13 cellular contexts compared by ENCODE assay signal in the genomic region with DNA sequence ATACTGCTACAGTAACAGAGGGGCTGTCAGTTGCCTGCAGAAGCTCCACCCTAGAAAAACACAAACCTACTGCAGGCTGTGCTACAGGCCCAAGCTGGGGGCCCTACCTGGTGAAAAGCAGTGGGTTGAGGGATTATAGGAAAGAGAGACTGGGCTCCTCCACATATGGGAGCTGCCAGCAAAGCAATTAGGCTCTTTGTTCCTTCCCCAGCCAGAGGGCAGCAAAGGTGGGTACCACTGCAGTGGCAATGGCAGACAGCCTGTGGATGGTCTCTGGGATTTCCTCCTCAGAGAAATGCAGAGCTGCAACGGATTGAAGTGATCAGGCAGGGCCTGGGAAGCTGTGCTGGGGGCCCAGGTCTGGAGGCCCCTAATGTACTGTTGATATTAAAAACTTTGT. TPM values are rescaled to one million over a fixed set of nuclear protein-coding genes. Genes with fewer than 3 reads are reported as not detected.
"Had no signal": no experiment of that assay in that cellular context is flagged by ENCODE, and none has a peak within 500 bp of the region (broad histone marks: within the 10 kb centered on the region; RNA-seq: fewer than 3 reads in every experiment).

No MANE protein-coding gene starts in this region.

- H3K9me3 Mint-ChIP-seq: activated naive CD4-positive, alpha-beta T cell treated with anti-CD3 and anti-CD28 coated beads for 36 hours; activated T-helper 17 cell treated with anti-CD3 and anti-CD28 coated beads, Interleukin-2, amount 50 U/mL, for 72 hours; central memory CD8-positive, alpha-beta T cell; stimulated activated naive CD8-positive, alpha-beta T cell treated with anti-CD3 and anti-CD28 coated beads, Interleukin-15, amount 100 ng/mL, for 72 hours had no signal

- DNase-seq: cortex of kidney; effector CD8-positive, alpha-beta T cell; stimulated activated CD4-positive, alpha-beta T cell treated with anti-CD3 and anti-CD28 coated beads, Interleukin-4, amount 100 ng/mL, for 4 hours; T1000; upper lobe of right lung had no signal

- ATAC-seq: gastroesophageal sphincter had no signal

- H3K9me3 ChIP-seq: gastroesophageal sphincter, testis, upper lobe of right lung had no signal

- H3K27ac Mint-ChIP-seq: activated naive CD4-positive, alpha-beta T cell treated with anti-CD3 and anti-CD28 coated beads for 36 hours; activated T-helper 17 cell treated with anti-CD3 and anti-CD28 coated beads, Interleukin-2, amount 50 U/mL, for 72 hours; stimulated activated naive CD8-positive, alpha-beta T cell treated with anti-CD3 and anti-CD28 coated beads, Interleukin-15, amount 100 ng/mL, for 72 hours had no signal

- H3K27ac ChIP-seq: gastroesophageal sphincter, skin epidermis, testis, upper lobe of right lung, WERI-Rb-1 had no signal

- H3K4me1 ChIP-seq: gastroesophageal sphincter, testis, upper lobe of right lung had no signal

- H3K4me3 ChIP-seq: gastroesophageal sphincter, skin epidermis, testis, upper lobe of right lung had no signal

- H3K4me3 Mint-ChIP-seq: activated naive CD4-positive, alpha-beta T cell treated with anti-CD3 and anti-CD28 coated beads for 36 hours; activated T-helper 17 cell treated with anti-CD3 and anti-CD28 coated beads, Interleukin-2, amount 50 U/mL, for 72 hours; central memory CD8-positive, alpha-beta T cell; stimulated activated naive CD8-positive, alpha-beta T cell treated with anti-CD3 and anti-CD28 coated beads, Interleukin-15, amount 100 ng/mL, for 72 hours had no signal

- H3K27me3 ChIP-seq: gastroesophageal sphincter, testis, upper lobe of right lung had no signal

- H3K36me3 ChIP-seq: gastroesophageal sphincter, upper lobe of right lung, WERI-Rb-1 had no signal

- H3K4me1 Mint-ChIP-seq: activated T-helper 17 cell treated with anti-CD3 and anti-CD28 coated beads, Interleukin-2, amount 50 U/mL, for 72 hours; central memory CD8-positive, alpha-beta T cell had no signal

RNA-seq across cellular contexts. Expression of a gene that starts 19.1 kb away (rescaled TPM):
- total RNA-seq: activated T-helper 17 cell treated with anti-CD3 and anti-CD28 coated beads, Interleukin-2, amount 50 U/mL, for 72 hours had no signal
